Comparison of ENCODE assay signal across 2 cellular contexts in the genomic region with DNA sequence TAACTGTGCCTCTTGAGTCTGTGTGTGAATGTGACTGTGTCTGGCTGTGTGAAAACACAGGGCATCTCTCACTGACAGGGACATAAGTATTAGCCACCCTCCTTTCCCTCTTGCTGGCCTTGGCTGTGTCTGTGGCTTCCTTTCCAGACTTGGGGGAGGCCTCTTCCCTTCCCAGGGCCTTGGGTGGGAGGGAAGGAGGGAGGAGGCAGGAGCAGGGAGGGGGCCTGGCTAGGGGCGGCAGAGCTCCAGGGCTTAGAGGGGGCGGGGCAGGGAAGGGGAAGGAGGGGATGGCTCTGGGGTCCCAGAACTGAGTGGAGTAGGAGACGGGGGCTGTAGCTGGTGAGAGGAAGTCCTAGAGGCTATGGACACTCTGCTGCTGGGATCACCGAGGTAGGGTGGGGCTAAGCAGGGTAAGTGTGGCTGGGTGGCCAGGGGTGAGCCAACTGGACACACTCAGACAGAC.
TF ChIP-seq lines count a peak whose summit lies in the region.

No MANE protein-coding gene starts in this region.

TF ChIP-seq in HepG2, 621 proteins besides CTCF, POLR2A, EP300 and RAD21:
- TF ChIP-seq ZNF883 (CRISPR knock-in tag; IDR thresholded peaks at IDR 0.05; ENCODE audit: not compliant biosample characterization) (no peak), ZNF331 (CRISPR knock-in tag; IDR thresholded peaks at IDR 0.05) (no peak), HIC2 (CRISPR knock-in tag; IDR thresholded peaks at IDR 0.05; ENCODE audit: low read depth) (no peak), ZNF615 (CRISPR knock-in tag; IDR thresholded peaks at IDR 0.05; ENCODE audit: borderline replicate concordance) (no peak), PRMT3 (CRISPR knock-in tag; IDR thresholded peaks at IDR 0.05; ENCODE audit: borderline replicate concordance, low read depth) (no peak), KAT8 (CRISPR knock-in tag; IDR thresholded peaks at IDR 0.05) (no peak), SKI (IDR thresholded peaks at IDR 0.05; ENCODE audit: partially characterized antibody) (no peak), ZNF790 (CRISPR knock-in tag; IDR thresholded peaks at IDR 0.05; ENCODE audit: borderline replicate concordance) (no peak)

TF ChIP-seq in endothelial cell of umbilical vein, 7 proteins besides CTCF, POLR2A, EP300 and RAD21:
- TF ChIP-seq EZH2 (IDR thresholded peaks at IDR 0.05; ENCODE audit: borderline replicate concordance, low read depth, low read length, severe bottlenecking) = no peak
- TF ChIP-seq POLR2AphosphoS5 (IDR thresholded peaks at IDR 0.05; ENCODE audit: insufficient read depth, low read depth, low read length) = no peak
- no peak for TF ChIP-seq MYC (IDR thresholded peaks at IDR 0.05; ENCODE audit: low read depth, low read length)
- no peak for TF ChIP-seq FOS (IDR thresholded peaks at IDR 0.05; ENCODE audit: borderline replicate concordance, insufficient read depth, low read length)
- TF ChIP-seq JUN (IDR thresholded peaks at IDR 0.05; ENCODE audit: borderline replicate concordance, insufficient read depth, insufficient read length, low read depth) = no peak
- no peak for TF ChIP-seq GATA2 (IDR thresholded peaks at IDR 0.05; ENCODE audit: insufficient read depth, insufficient read length, low read depth, low read length)
- TF ChIP-seq, protein P1, sequence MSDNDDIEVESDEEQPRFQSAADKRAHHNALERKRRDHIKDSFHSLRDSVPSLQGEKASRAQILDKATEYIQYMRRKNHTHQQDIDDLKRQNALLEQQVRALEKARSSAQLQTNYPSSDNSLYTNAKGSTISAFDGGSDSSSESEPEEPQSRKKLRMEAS (IDR thresholded peaks at IDR 0.05; ENCODE audit: insufficient read depth, insufficient read length) = no peak
